In genomic region chr6:39294133-39294532, GRCh38 we compare ENCODE assay signal across 23 cellular contexts. TPM values are rescaled to one million over a fixed set of nuclear protein-coding genes. Genes with fewer than 3 reads are reported as not detected.
"Had no signal": no experiment of that assay in that cellular context is flagged by ENCODE, and none has a peak within 500 bp of the region (broad histone marks: within the 10 kb centered on the region; RNA-seq: fewer than 3 reads in every experiment).

No MANE protein-coding gene starts in this region.

- H3K27ac Mint-ChIP-seq: activated CD4-positive, alpha-beta T cell treated with anti-CD3 and anti-CD28 coated beads, Interleukin-2, amount 10 ng/mL, durations not matched to agents 7 days and 5 days; brain; dendritic cell treated with granulocyte-macrophage colony-stimulating factor and Interleukin-4, amounts not matched to agents 40 ng/mL and 50 ng/mL, for 4 days; effector memory CD8-positive, alpha-beta T cell; stimulated activated naive CD8-positive, alpha-beta T cell treated with anti-CD3 and anti-CD28 coated beads, Interleukin-15, Interleukin-2, amounts not matched to agents 100 ng/mL and 50 ng/mL, for 24 hours; T-cell; WTC11 had no signal

- H3K27me3 Mint-ChIP-seq: activated CD4-positive, alpha-beta T cell treated with anti-CD3 and anti-CD28 coated beads, Interleukin-2, amount 10 ng/mL, durations not matched to agents 7 days and 5 days; stimulated activated naive CD8-positive, alpha-beta T cell treated with anti-CD3 and anti-CD28 coated beads, Interleukin-15, Interleukin-2, amounts not matched to agents 100 ng/mL and 50 ng/mL, for 24 hours had no signal

- H3K4me1 ChIP-seq: prostate gland, sigmoid colon had no signal

- DNase-seq: activated CD4-positive, alpha-beta T cell treated with anti-CD3 and anti-CD28 coated beads, Interleukin-2, amount 10 ng/mL, durations not matched to agents 7 days and 5 days; activated naive CD4-positive, alpha-beta T cell treated with anti-CD3 and anti-CD28 coated beads, Interleukin-2, amount 50 U/mL, for 16 hours; amniotic stem cell; cerebellar nuclear complex; effector memory CD8-positive, alpha-beta T cell; hippocampal formation; lower lobe of right lung; midbrain; naive thymus-derived CD8-positive, alpha-beta T cell; nucleus accumbens; sigmoid colon; stimulated activated CD4-positive, alpha-beta T cell treated with anti-CD3 and anti-CD28 coated beads, Interleukin-4, amount 100 ng/mL, for 24 hours; T-cell had no signal

- ATAC-seq: effector memory CD8-positive, alpha-beta T cell; lower lobe of right lung; naive thymus-derived CD8-positive, alpha-beta T cell; T-cell; WTC11 had no signal

- H3K4me1 Mint-ChIP-seq: naive thymus-derived CD8-positive, alpha-beta T cell; T-cell had no signal

- H3K27ac ChIP-seq: epithelial cell of prostate, lower lobe of right lung, prostate gland, sigmoid colon had no signal

- H3K4me3 Mint-ChIP-seq: activated CD4-positive, alpha-beta T cell treated with anti-CD3 and anti-CD28 coated beads, Interleukin-2, amount 10 ng/mL, durations not matched to agents 7 days and 5 days; brain; dendritic cell treated with granulocyte-macrophage colony-stimulating factor and Interleukin-4, amounts not matched to agents 40 ng/mL and 50 ng/mL, for 4 days; effector memory CD8-positive, alpha-beta T cell; naive thymus-derived CD8-positive, alpha-beta T cell; stimulated activated naive CD8-positive, alpha-beta T cell treated with anti-CD3 and anti-CD28 coated beads, Interleukin-15, Interleukin-2, amounts not matched to agents 100 ng/mL and 50 ng/mL, for 24 hours; T-cell; WTC11 had no signal

- H3K9me3 ChIP-seq: lower lobe of right lung, prostate gland, sigmoid colon had no signal

- H3K36me3 Mint-ChIP-seq: brain; naive thymus-derived CD8-positive, alpha-beta T cell; T-cell; WTC11 had no signal

- H3K36me3 ChIP-seq: lower lobe of right lung, prostate gland, sigmoid colon had no signal

- H3K4me3 ChIP-seq: lower lobe of right lung, prostate gland, sigmoid colon had no signal

- H3K9me3 Mint-ChIP-seq: activated CD4-positive, alpha-beta T cell treated with anti-CD3 and anti-CD28 coated beads, Interleukin-2, amount 10 ng/mL, durations not matched to agents 7 days and 5 days; dendritic cell treated with granulocyte-macrophage colony-stimulating factor and Interleukin-4, amounts not matched to agents 40 ng/mL and 50 ng/mL, for 4 days; effector memory CD8-positive, alpha-beta T cell; naive thymus-derived CD8-positive, alpha-beta T cell; stimulated activated naive CD8-positive, alpha-beta T cell treated with anti-CD3 and anti-CD28 coated beads, Interleukin-15, Interleukin-2, amounts not matched to agents 100 ng/mL and 50 ng/mL, for 24 hours; T-cell had no signal

RNA-seq across cellular contexts. Expression of gene KCNK17, which starts 20.1 kb away (rescaled TPM):
- total RNA-seq: activated CD4-positive, alpha-beta T cell treated with anti-CD3 and anti-CD28 coated beads, Interleukin-2, amount 10 ng/mL, durations not matched to agents 7 days and 5 days; glomerular endothelial cell; kidney epithelial cell; naive thymus-derived CD8-positive, alpha-beta T cell; temporal lobe; ureter had no signal
- polyA plus RNA-seq: naive thymus-derived CD8-positive, alpha-beta T cell had no signal

RNA-seq across cellular contexts. Expression of gene KCNK16, which starts 28.4 kb away (rescaled TPM):
- total RNA-seq: activated CD4-positive, alpha-beta T cell treated with anti-CD3 and anti-CD28 coated beads, Interleukin-2, amount 10 ng/mL, durations not matched to agents 7 days and 5 days; glomerular endothelial cell; kidney epithelial cell; lower lobe of right lung; naive thymus-derived CD8-positive, alpha-beta T cell; prostate gland; sigmoid colon; T-cell; temporal lobe; ureter; WTC11 had no signal
- polyA plus RNA-seq: naive thymus-derived CD8-positive, alpha-beta T cell; sigmoid colon had no signal
